In genomic region chr19:10747271-10747670, GRCh38 we compare ENCODE assay signal across 11 cellular contexts. TPM values are rescaled to one million over a fixed set of nuclear protein-coding genes. Genes with fewer than 3 reads are reported as not detected.
DNase-seq lines count a peak whose midpoint lies in the region; ATAC-seq and TF ChIP-seq lines count a peak whose summit lies in the region.
"Had no signal": no experiment of that assay in that cellular context is flagged by ENCODE, and none has a peak within 500 bp of the region (broad histone marks: within the 10 kb centered on the region; RNA-seq: fewer than 3 reads in every experiment).

No MANE protein-coding gene starts in this region.

- peak; percentile 46 for ATAC-seq in RWPE2 (ENCODE audit: low read depth)
- no peak for ATAC-seq in right cardiac atrium
- ATAC-seq in GM21825 (IDR thresholded peaks at IDR 0.05; ENCODE audit: unreplicated experiment): no peak

- H3K4me1 Mint-ChIP-seq in T-helper 1 cell treated with Interleukin-12 subunit alpha and Interleukin-12 subunit beta and Interleukin-4 antibody, amounts not matched to agents 30 μg/mL and 1 μg/mL, for 36 hours (ENCODE audit: low read depth): peaks cover 42% of the 10 kb centered on the region

- peak overlapping the region; percentile 31 for H3K27ac Mint-ChIP-seq in T-helper 1 cell treated with Interleukin-12 subunit alpha and Interleukin-12 subunit beta and Interleukin-4 antibody, amounts not matched to agents 30 μg/mL and 1 μg/mL, for 36 hours

- H3K4me1 ChIP-seq in RWPE2 (ENCODE audit: insufficient read depth, poor library complexity, severe bottlenecking): peaks cover 34% of the 10 kb centered on the region
- H3K4me1 ChIP-seq in right cardiac atrium (ENCODE audit: control insufficient read depth, insufficient read depth, low read length): peaks cover 48% of the 10 kb centered on the region
- H3K4me1 ChIP-seq in spleen: peaks cover 53 to 100% (median 96%) of the 10 kb centered on the region in 6 donors

- H3K9me3 ChIP-seq in RWPE2 (ENCODE audit: severe bottlenecking) (no peaks in the 10 kb centered on the region), right cardiac atrium (ENCODE audit: control insufficient read depth, low read length) (no peaks in the 10 kb centered on the region), spleen (no peaks in the 10 kb centered on the region)

- H3K4me3 ChIP-seq in RWPE2 (ENCODE audit: severe bottlenecking) (no peak overlapping the region), right cardiac atrium (ENCODE audit: low read length) (no peak overlapping the region), spleen (no peak overlapping the region)

- TF ChIP-seq POLR2A in spleen (IDR thresholded peaks at IDR 0.05): no peak

- DNase-seq in T-helper 1 cell: no peak
- no peak for DNase-seq in RWPE2 (ENCODE audit: low spot score)
- DNase-seq in right cardiac atrium: peak in 1 of 3 donors; percentile 70
- no peak for DNase-seq in spleen
- DNase-seq in NCI-H345 treated with DMSO at 0.1 percent for 48 hours (lab: John Stamatoyannopoulos, UW; ENCODE audit: unreplicated experiment): no peak
- DNase-seq in NCI-H1092 treated with DMSO at 0.1 percent for 48 hours (lab: John Stamatoyannopoulos, UW): no peak
- DNase-seq: hippocampal formation, IMR-90 had no signal

- H3K36me3 ChIP-seq in RWPE2 (ENCODE audit: low read depth) (no peaks in the 10 kb centered on the region), spleen (no peaks in the 10 kb centered on the region)

- TF ChIP-seq CTCF in RWPE2 (IDR thresholded peaks at IDR 0.05; ENCODE audit: poor library complexity, severe bottlenecking) (no peak), spleen (IDR thresholded peaks at IDR 0.05 in 8 of 11, conservative IDR thresholded peaks at IDR 0.05 in 3 of 11) (no peak)

- 36% methylated on average over 6 of the region's 6 CpGs for WGBS in right cardiac atrium
- WGBS in spleen, 5 donors: 71 to 76% (median 75%) methylated on average over 6 of the region's 6 CpGs

- H3K27ac ChIP-seq in RWPE2 (ENCODE audit: poor library complexity, severe bottlenecking) (peak overlapping the region; percentile 70), right cardiac atrium (ENCODE audit: low read length) (peak overlapping the region; percentile 18), spleen (peak overlapping the region in 6 of 8 donors; percentile 4 to 92 (median 76))
- H3K27ac ChIP-seq: parathyroid adenoma had no signal

- H3K4me3 Mint-ChIP-seq in T-helper 1 cell treated with Interleukin-12 subunit alpha and Interleukin-12 subunit beta and Interleukin-4 antibody, amounts not matched to agents 30 μg/mL and 1 μg/mL, for 36 hours: no peak overlapping the region

- intact Hi-C loops in right cardiac atrium (cut with DNase I) (no loop called here), spleen (cut with DNase I; ENCODE audit: low total_unique reads) (no loop called here)

- H3K36me3 Mint-ChIP-seq in T-helper 1 cell treated with Interleukin-12 subunit alpha and Interleukin-12 subunit beta and Interleukin-4 antibody, amounts not matched to agents 30 μg/mL and 1 μg/mL, for 36 hours (ENCODE audit: low read depth): peaks cover 6% of the 10 kb centered on the region

- H3K9me3 Mint-ChIP-seq in T-helper 1 cell treated with Interleukin-12 subunit alpha and Interleukin-12 subunit beta and Interleukin-4 antibody, amounts not matched to agents 30 μg/mL and 1 μg/mL, for 36 hours: no peaks in the 10 kb centered on the region

- no peaks in the 10 kb centered on the region for H3K27me3 Mint-ChIP-seq in T-helper 1 cell treated with Interleukin-12 subunit alpha and Interleukin-12 subunit beta and Interleukin-4 antibody, amounts not matched to agents 30 μg/mL and 1 μg/mL, for 36 hours (ENCODE audit: low read depth)

- no peaks in the 10 kb centered on the region for H3K27me3 ChIP-seq in RWPE2 (ENCODE audit: insufficient read depth, poor library complexity, severe bottlenecking)
- H3K27me3 ChIP-seq in right cardiac atrium (ENCODE audit: control insufficient read depth, insufficient read depth): no peaks in the 10 kb centered on the region
- no peaks in the 10 kb centered on the region for H3K27me3 ChIP-seq in spleen (replicated peaks in 1 of 7)

RNA-seq across cellular contexts. Expression of gene DNM2, which starts 29.4 kb away (rescaled TPM):
- total RNA-seq in right cardiac atrium: 100 to 1,000 TPM; 176 to 202 (median 189) TPM
- polyA plus RNA-seq in right cardiac atrium: 129 TPM
- 100 to 1,000 TPM; 175 to 298 (median 197) TPM for total RNA-seq in spleen
- 100 to 1,000 TPM in 1 of 3 donors, 10 to 100 TPM in 2; 57.1 to 104 (median 89.0) TPM for polyA plus RNA-seq in spleen

RNA-seq across cellular contexts. Expression of gene QTRT1, which starts 46.0 kb away (rescaled TPM):
- total RNA-seq in right cardiac atrium (10 to 100 TPM; 23.7 to 30.7 (median 26.1) TPM), spleen (10 to 100 TPM; 20.6 to 49.4 (median 33.6) TPM)
- polyA plus RNA-seq in right cardiac atrium (33.1 TPM), spleen (100 to 1,000 TPM in 2 of 3 donors, 10 to 100 TPM in 1; 65.3 to 114 (median 111) TPM)

Comparison
In these comparisons a context has a peak if more than half of its experiments do, and no peak if none do; other contexts are left out.
1. H3K27ac ChIP-seq: peak in every context shown above with its lines; median percentile 76 in spleen; 70 in RWPE2; 18 in right cardiac atrium.